Comparison of ENCODE assay signal across 14 cellular contexts in the genomic region with DNA sequence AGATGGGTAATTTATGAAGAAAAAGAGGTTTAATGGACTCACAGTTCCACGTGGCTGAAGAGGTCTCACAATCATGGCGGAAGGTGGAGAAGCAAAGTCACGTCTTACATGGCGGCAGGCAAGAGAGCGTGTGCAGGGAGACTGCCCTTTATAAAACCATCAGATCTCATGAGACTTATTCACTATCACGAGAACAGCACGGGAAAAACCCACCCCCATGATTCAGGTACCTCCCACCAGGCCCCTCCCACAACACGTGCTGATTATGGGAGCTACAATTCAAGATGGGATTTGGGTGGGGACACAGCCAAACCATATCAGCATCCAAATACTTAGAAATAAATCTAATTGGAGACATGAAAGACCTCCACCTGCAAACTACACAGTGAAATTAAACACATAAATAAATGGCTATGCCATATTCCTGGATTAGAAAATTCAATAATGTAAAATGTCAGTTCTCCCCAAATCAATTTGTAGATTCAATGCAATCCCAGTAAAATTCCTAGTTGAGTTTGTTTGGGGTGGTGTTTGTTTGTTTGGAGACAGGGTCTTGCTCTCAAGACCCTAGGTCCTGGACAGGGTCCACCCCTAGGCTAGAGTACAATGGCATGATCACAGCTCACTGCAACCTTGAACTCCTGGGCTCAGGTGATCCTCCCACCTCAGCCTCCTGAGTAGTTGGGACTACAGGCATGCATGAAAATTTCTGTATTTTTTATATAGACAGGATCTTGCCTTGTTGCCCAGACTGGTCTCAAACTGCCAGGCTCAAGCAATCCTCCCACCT.
DNase-seq lines count a peak whose midpoint lies in the region; ATAC-seq, FAIRE-seq and TF ChIP-seq lines count a peak whose summit lies in the region.
"Had no signal": no experiment of that assay in that cellular context is flagged by ENCODE, and none has a peak within 500 bp of the region (broad histone marks: within the 10 kb centered on the region; RNA-seq: fewer than 3 reads in every experiment).

No MANE protein-coding gene starts in this region.

- H2AFZ ChIP-seq in GM23338 (no peak overlapping the region), osteoblast (ENCODE audit: low read length) (no peak overlapping the region)

- H3K36me3 Mint-ChIP-seq in GM23338 (ENCODE audit: low read depth) (no peaks in the 10 kb centered on the region), type B pancreatic cell (no peaks in the 10 kb centered on the region)
- H3K36me3 Mint-ChIP-seq: CD8-positive, alpha-beta T cell had no signal

- H3K79me2 ChIP-seq in GM23338 (replicated peaks; ENCODE audit: insufficient read depth) (no peaks in the 10 kb centered on the region), osteoblast (ENCODE audit: insufficient read depth, low read length) (no peaks in the 10 kb centered on the region)

- intact Hi-C loops in left colon (cut with DNase I, micrococcal nuclease), result no loop called here

- H3F3A ChIP-seq in GM23338 (replicated peaks; ENCODE audit: low read depth), result no peaks in the 10 kb centered on the region; the same call in 1 of the 2 replicates

- FAIRE-seq in RCC 7860 (lab: Jason Lieb, UNC), result no peak

- H3K27me3 ChIP-seq in GM23338 (ENCODE audit: insufficient read depth) (no peaks in the 10 kb centered on the region), osteoblast (ENCODE audit: insufficient read depth, low read length) (peaks cover 29% of the 10 kb centered on the region)

- no peak for DNase-seq in GM23338 (ENCODE audit: low spot score)
- peak; percentile 2 for DNase-seq in RCC 7860 (ENCODE audit: low spot score)
- peak; percentile 19 for DNase-seq in osteoblast (ENCODE audit: insufficient read length, low spot score, missing footprints)
- peak; percentile 16 for DNase-seq in type B pancreatic cell (ENCODE audit: extremely low spot score, unreplicated experiment)
- no peak for DNase-seq in HCEC 1CT
- DNase-seq in left colon, result no peak
- DNase-seq: Calu3; CD8-positive, alpha-beta T cell; DMS79 treated with DMSO at 0.1 percent for 48 hours; GF-D8; IMR-90 had no signal

- H4K20me1 ChIP-seq in GM23338 (replicated peaks; ENCODE audit: insufficient read depth), result no peaks in the 10 kb centered on the region
- H4K20me1 ChIP-seq in osteoblast (ENCODE audit: insufficient read depth, low read length), result no peaks in the 10 kb centered on the region

- H3K4me1 Mint-ChIP-seq in GM23338 (peaks cover 14% of the 10 kb centered on the region; the same call in 2 of the 3 replicates), type B pancreatic cell (ENCODE audit: unreplicated experiment) (no peaks in the 10 kb centered on the region)
- H3K4me1 Mint-ChIP-seq: B cell had no signal

- H3K4me3 Mint-ChIP-seq in GM23338 (no peak overlapping the region), type B pancreatic cell (no peak overlapping the region)
- H3K4me3 Mint-ChIP-seq: B cell; CD8-positive, alpha-beta T cell had no signal

- H3K27me3 Mint-ChIP-seq in GM23338 (ENCODE audit: insufficient read depth, low read depth, poor library complexity) (peaks cover 5% of the 10 kb centered on the region), type B pancreatic cell (no peaks in the 10 kb centered on the region)

- no peaks in the 10 kb centered on the region; the same call in 1 of the 2 replicates for H3K4me1 ChIP-seq in GM23338 (ENCODE audit: insufficient read depth)
- no peaks in the 10 kb centered on the region for H3K4me1 ChIP-seq in osteoblast (ENCODE audit: insufficient read depth, low read length)
- H3K4me1 ChIP-seq: BLaER1 treated with 17β-estradiol and CSF1 and Interleukin-3, amounts not matched to agents 10 nM and 100 nM; HAP-1 had no signal

- H3K9me3 Mint-ChIP-seq in GM23338 (no peaks in the 10 kb centered on the region), type B pancreatic cell (no peaks in the 10 kb centered on the region)
- H3K9me3 Mint-ChIP-seq: CD8-positive, alpha-beta T cell had no signal

- no peak overlapping the region for H3K27ac Mint-ChIP-seq in GM23338
- H3K27ac Mint-ChIP-seq in type B pancreatic cell, result no peak overlapping the region
- H3K27ac Mint-ChIP-seq: B cell; CD8-positive, alpha-beta T cell had no signal

- H3K27ac ChIP-seq in GM23338 (ENCODE audit: low read depth) (no peak overlapping the region), osteoblast (ENCODE audit: low read depth, low read length) (no peak overlapping the region)
- H3K27ac ChIP-seq: BLaER1 treated with 17β-estradiol and CSF1 and Interleukin-3, amounts not matched to agents 10 nM and 100 nM had no signal

- H3K9me2 ChIP-seq in GM23338 (ENCODE audit: insufficient read depth), result no peaks in the 10 kb centered on the region

- 0 out of 2 replicates have a peak overlapping the region, but pooled peaks have one; percentile 73 for H3K4me2 ChIP-seq in GM23338
- H3K4me2 ChIP-seq in osteoblast (ENCODE audit: insufficient read depth, low read length), result no peak overlapping the region
- H3K4me2 ChIP-seq: BLaER1 treated with 17β-estradiol and CSF1 and Interleukin-3, amounts not matched to agents 10 nM and 100 nM had no signal

- no peaks in the 10 kb centered on the region for H3K9me3 ChIP-seq in osteoblast (ENCODE audit: low read depth, low read length)
- H3K9me3 ChIP-seq: BLaER1 treated with 17β-estradiol and CSF1 and Interleukin-3, amounts not matched to agents 10 nM and 100 nM; HAP-1 had no signal

- H3K4me3 ChIP-seq in GM23338 (no peak overlapping the region), osteoblast (ENCODE audit: insufficient read depth, low read length) (no peak overlapping the region)
- H3K4me3 ChIP-seq: BLaER1 treated with 17β-estradiol and CSF1 and Interleukin-3, amounts not matched to agents 10 nM and 100 nM; HAP-1 had no signal

- H3K36me3 ChIP-seq in GM23338 (ENCODE audit: insufficient read depth), result no peaks in the 10 kb centered on the region
- no peaks in the 10 kb centered on the region for H3K36me3 ChIP-seq in osteoblast (ENCODE audit: insufficient read depth, low read length)
- H3K36me3 ChIP-seq: BLaER1 treated with 17β-estradiol and CSF1 and Interleukin-3, amounts not matched to agents 10 nM and 100 nM; HAP-1 had no signal

- ATAC-seq in GM23338 (no peak), left colon (no peak)
- ATAC-seq: CD8-positive, alpha-beta T cell had no signal

- TF ChIP-seq CTCF in GM23338 (conservative IDR thresholded peaks at IDR 0.05; ENCODE audit: low read depth in 2 of 2), result no peak
- TF ChIP-seq CTCF in osteoblast (IDR thresholded peaks at IDR 0.05; ENCODE audit: extremely low read depth, low read depth, low read length), result no peak
- no peak for TF ChIP-seq CTCF in type B pancreatic cell (conservative IDR thresholded peaks at IDR 0.05)

TF ChIP-seq in GM23338, 12 proteins besides CTCF, POLR2A, EP300 and RAD21 (continues in another document):
- no peak for TF ChIP-seq STAT1 (IDR thresholded peaks at IDR 0.05; ENCODE audit: unreplicated experiment)
- TF ChIP-seq, protein P1, sequence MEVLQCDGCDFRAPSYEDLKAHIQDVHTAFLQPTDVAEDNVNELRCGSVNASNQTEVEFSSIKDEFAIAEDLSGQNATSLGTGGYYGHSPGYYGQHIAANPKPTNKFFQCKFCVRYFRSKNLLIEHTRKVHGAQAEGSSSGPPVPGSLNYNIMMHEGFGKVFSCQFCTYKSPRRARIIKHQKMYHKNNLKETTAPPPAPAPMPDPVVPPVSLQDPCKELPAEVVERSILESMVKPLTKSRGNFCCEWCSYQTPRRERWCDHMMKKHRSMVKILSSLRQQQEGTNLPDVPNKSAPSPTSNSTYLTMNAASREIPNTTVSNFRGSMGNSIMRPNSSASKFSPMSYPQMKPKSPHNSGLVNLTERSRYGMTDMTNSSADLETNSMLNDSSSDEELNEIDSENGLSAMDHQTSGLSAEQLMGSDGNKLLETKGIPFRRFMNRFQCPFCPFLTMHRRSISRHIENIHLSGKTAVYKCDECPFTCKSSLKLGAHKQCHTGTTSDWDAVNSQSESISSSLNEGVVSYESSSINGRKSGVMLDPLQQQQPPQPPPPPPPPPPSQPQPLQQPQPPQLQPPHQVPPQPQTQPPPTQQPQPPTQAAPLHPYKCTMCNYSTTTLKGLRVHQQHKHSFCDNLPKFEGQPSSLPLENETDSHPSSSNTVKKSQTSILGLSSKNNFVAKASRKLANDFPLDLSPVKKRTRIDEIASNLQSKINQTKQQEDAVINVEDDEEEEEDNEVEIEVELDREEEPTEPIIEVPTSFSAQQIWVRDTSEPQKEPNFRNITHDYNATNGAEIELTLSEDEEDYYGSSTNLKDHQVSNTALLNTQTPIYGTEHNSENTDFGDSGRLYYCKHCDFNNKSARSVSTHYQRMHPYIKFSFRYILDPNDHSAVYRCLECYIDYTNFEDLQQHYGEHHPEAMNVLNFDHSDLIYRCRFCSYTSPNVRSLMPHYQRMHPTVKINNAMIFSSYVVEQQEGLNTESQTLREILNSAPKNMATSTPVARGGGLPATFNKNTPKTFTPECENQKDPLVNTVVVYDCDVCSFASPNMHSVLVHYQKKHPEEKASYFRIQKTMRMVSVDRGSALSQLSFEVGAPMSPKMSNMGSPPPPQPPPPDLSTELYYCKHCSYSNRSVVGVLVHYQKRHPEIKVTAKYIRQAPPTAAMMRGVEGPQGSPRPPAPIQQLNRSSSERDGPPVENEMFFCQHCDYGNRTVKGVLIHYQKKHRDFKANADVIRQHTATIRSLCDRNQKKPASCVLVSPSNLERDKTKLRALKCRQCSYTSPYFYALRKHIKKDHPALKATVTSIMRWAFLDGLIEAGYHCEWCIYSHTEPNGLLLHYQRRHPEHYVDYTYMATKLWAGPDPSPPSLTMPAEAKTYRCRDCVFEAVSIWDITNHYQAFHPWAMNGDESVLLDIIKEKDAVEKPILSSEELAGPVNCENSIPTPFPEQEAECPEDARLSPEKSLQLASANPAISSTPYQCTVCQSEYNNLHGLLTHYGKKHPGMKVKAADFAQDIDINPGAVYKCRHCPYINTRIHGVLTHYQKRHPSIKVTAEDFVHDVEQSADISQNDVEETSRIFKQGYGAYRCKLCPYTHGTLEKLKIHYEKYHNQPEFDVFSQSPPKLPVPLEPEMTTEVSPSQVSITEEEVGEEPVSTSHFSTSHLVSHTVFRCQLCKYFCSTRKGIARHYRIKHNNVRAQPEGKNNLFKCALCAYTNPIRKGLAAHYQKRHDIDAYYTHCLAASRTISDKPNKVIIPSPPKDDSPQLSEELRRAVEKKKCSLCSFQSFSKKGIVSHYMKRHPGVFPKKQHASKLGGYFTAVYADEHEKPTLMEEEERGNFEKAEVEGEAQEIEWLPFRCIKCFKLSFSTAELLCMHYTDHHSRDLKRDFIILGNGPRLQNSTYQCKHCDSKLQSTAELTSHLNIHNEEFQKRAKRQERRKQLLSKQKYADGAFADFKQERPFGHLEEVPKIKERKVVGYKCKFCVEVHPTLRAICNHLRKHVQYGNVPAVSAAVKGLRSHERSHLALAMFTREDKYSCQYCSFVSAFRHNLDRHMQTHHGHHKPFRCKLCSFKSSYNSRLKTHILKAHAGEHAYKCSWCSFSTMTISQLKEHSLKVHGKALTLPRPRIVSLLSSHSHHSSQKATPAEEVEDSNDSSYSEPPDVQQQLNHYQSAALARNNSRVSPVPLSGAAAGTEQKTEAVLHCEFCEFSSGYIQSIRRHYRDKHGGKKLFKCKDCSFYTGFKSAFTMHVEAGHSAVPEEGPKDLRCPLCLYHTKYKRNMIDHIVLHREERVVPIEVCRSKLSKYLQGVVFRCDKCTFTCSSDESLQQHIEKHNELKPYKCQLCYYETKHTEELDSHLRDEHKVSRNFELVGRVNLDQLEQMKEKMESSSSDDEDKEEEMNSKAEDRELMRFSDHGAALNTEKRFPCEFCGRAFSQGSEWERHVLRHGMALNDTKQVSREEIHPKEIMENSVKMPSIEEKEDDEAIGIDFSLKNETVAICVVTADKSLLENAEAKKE (CRISPR knock-in tag; IDR thresholded peaks at IDR 0.05), result no peak

Comparison
In these comparisons a context has a peak if more than half of its experiments do, and no peak if none do; other contexts are left out.
1. DNase-seq: peak in RCC 7860 (single experiment), osteoblast (single experiment) and type B pancreatic cell (single experiment); none in GM23338 (single experiment), HCEC 1CT (single experiment) and left colon (0 of 2).